Comparison of ENCODE assay signal across 30 cellular contexts in genomic region chr2:17521621-17522020, GRCh38. TPM values are rescaled to one million over a fixed set of nuclear protein-coding genes. Genes with fewer than 3 reads are reported as not detected.
"Had no signal": no experiment of that assay in that cellular context is flagged by ENCODE, and none has a peak within 500 bp of the region (broad histone marks: within the 10 kb centered on the region; RNA-seq: fewer than 3 reads in every experiment).

No MANE protein-coding gene starts in this region.

- H3K27me3 ChIP-seq: suprapubic skin, testis, thyroid gland, tibial artery, tibial nerve, upper lobe of left lung, uterus, vagina had no signal

- H3K4me3 ChIP-seq: stomach, suprapubic skin, testis, thoracic aorta, thyroid gland, tibial artery, tibial nerve, transverse colon, upper lobe of left lung, upper lobe of right lung, uterus, vagina had no signal

- H3K4me1 ChIP-seq: testis, upper lobe of right lung, uterus, vagina had no signal

- H3K36me3 ChIP-seq: stomach, suprapubic skin, thoracic aorta, thyroid gland, tibial artery, tibial nerve, transverse colon, upper lobe of left lung, upper lobe of right lung, uterus, vagina had no signal

- DNase-seq: stimulated activated CD4-positive, alpha-beta T cell treated with anti-CD3 and anti-CD28 coated beads, Interleukin-2, amount 100 ng/mL, for 48 hours; stimulated activated CD4-positive, alpha-beta T cell treated with anti-CD3 and anti-CD28 coated beads, Interleukin-4, amount 100 ng/mL, for 1 hour; stimulated activated CD4-positive, alpha-beta T cell treated with anti-CD3 and anti-CD28 coated beads, Interleukin-4, amount 100 ng/mL, for 24 hours; stimulated activated CD4-positive, alpha-beta T cell treated with anti-CD3 and anti-CD28 coated beads, Interleukin-4, amount 100 ng/mL, for 4 hours; stimulated activated CD8-positive, alpha-beta memory T cell treated with anti-CD3 and anti-CD28 coated beads, Interleukin-4, amount 100 ng/mL, for 48 hours; stimulated activated naive B cell treated with anti-CD40 and anti-IgM and Interleukin-4, amounts not matched to agents 10 μg/mL and 1 μg/mL and 100 μg/mL, for 72 hours; stimulated activated naive CD4-positive, alpha-beta T cell; stimulated activated naive CD4-positive, alpha-beta T cell treated with Interleukin-2 at 50 U/mL for 16 hours; stimulated activated naive CD8-positive, alpha-beta T cell treated with anti-CD3 and anti-CD28 coated beads, Interleukin-15, amount 100 ng/mL, for 72 hours; stimulated activated naive CD8-positive, alpha-beta T cell treated with anti-CD3 and anti-CD28 coated beads, Interleukin-15, Interleukin-2, amounts not matched to agents 100 U/mL and 50 U/mL, for 24 hours; stomach; substantia nigra; testis; thyroid gland; tibial artery; transverse colon; trophoblast cell; upper lobe of left lung; upper lobe of right lung; uterus had no signal

- ATAC-seq: stimulated activated effector memory CD8-positive, alpha-beta T cell treated with anti-CD3 and anti-CD28 coated beads, Interleukin-12 subunit alpha, Interleukin-12 subunit beta, amount 100 ng/mL, for 72 hours; stimulated activated memory B cell treated with anti-CD40 and anti-IgM and Interleukin-4, amounts not matched to agents 10 μg/mL and 1 μg/mL and 100 μg/mL, for 72 hours; stimulated activated naive B cell treated with anti-CD40 and anti-IgM and Interleukin-4, amounts not matched to agents 10 μg/mL and 1 μg/mL and 100 μg/mL, for 72 hours; stimulated activated naive CD8-positive, alpha-beta T cell treated with anti-CD3 and anti-CD28 coated beads, Interleukin-15, amount 100 ng/mL, for 72 hours; stimulated activated naive CD8-positive, alpha-beta T cell treated with anti-CD3 and anti-CD28 coated beads, Interleukin-15, Interleukin-2, amounts not matched to agents 100 U/mL and 50 U/mL, for 24 hours; upper lobe of right lung had no signal

- H3K27ac ChIP-seq: stomach, suprapubic skin, testis, thoracic aorta, thyroid gland, tibial artery, tibial nerve, transverse colon, upper lobe of left lung, upper lobe of right lung, uterus, vagina had no signal

- FAIRE-seq: urothelium cell line had no signal

- H3K9me3 ChIP-seq: stomach, suprapubic skin, testis, thoracic aorta, thyroid gland, tibial artery, tibial nerve, transverse colon, upper lobe of left lung, upper lobe of right lung, uterus, vagina had no signal

RNA-seq across cellular contexts. Expression of gene RAD51AP2, which starts 3.4 kb away (rescaled TPM):
- total RNA-seq: subcutaneous adipose tissue, thoracic aorta, tibial nerve, upper lobe of right lung, ureter had no signal
- polyA plus RNA-seq: urinary bladder had no signal

RNA-seq across cellular contexts. Expression of gene VSNL1, which starts 18.9 kb away (rescaled TPM):
- total RNA-seq: subcutaneous adipose tissue, thoracic aorta had no signal
